ENCODE assay signal across 8 cellular contexts in genomic region chr9:127943746-127944145, GRCh38. TPM values are rescaled to one million over a fixed set of nuclear protein-coding genes. Genes with fewer than 3 reads are reported as not detected.
DNase-seq lines count a peak whose midpoint lies in the region; ATAC-seq and TF ChIP-seq lines count a peak whose summit lies in the region.

No MANE protein-coding gene starts in this region.

- peak overlapping the region; percentile 50; the same call in 1 of the 2 replicates for H3K27ac ChIP-seq in DND-41 (ENCODE audit: low read length)
- peak overlapping the region in 1 of 2 donors; percentile 15 for H3K27ac ChIP-seq in coronary artery
- no peak overlapping the region for H3K27ac ChIP-seq in right lobe of liver

- H4K20me1 ChIP-seq in DND-41 (ENCODE audit: insufficient read depth, low read length), result no peaks in the 10 kb centered on the region; the same call in 1 of the 2 replicates

- peak; percentile 91 for ATAC-seq in DND-41 (ENCODE audit: insufficient read depth, low read depth)
- peak; percentile 64 for ATAC-seq in HG03066 (IDR thresholded peaks at IDR 0.05; ENCODE audit: low read depth, unreplicated experiment)
- peak; percentile 70 to 85 (median 75) for ATAC-seq in right lobe of liver
- no peak for ATAC-seq in GM18870 (IDR thresholded peaks at IDR 0.05; ENCODE audit: unreplicated experiment)

- H3K4me1 ChIP-seq in DND-41 (ENCODE audit: insufficient read depth, low read length) (peaks cover 6% of the 10 kb centered on the region; the same call in 1 of the 2 replicates), right lobe of liver (no peaks in the 10 kb centered on the region)

- TF ChIP-seq POLR2A in right lobe of liver (IDR thresholded peaks at IDR 0.05), result no peak

- no peaks in the 10 kb centered on the region for H3K27me3 ChIP-seq in DND-41 (ENCODE audit: insufficient read depth, low read length, poor library complexity)
- no peaks in the 10 kb centered on the region for H3K27me3 ChIP-seq in right lobe of liver

- 85% methylated on average over 2 of the region's 13 CpGs for WGBS in right lobe of liver (ENCODE audit: insufficient coverage, low coverage, low lambda C conversion rate, missing lambda C conversion rate)

- H3K4me2 ChIP-seq in DND-41 (ENCODE audit: insufficient read depth, low read length), result no peak overlapping the region

- H3K36me3 ChIP-seq in DND-41 (ENCODE audit: insufficient read depth, low read length), result peaks cover 22% of the 10 kb centered on the region; the same call in 1 of the 2 replicates
- peaks cover 0 to 47% (median 16%) of the 10 kb centered on the region in 4 donors for H3K36me3 ChIP-seq in right lobe of liver

- H3K79me2 ChIP-seq in DND-41 (ENCODE audit: insufficient read depth, low read length), result no peaks in the 10 kb centered on the region

- H3K9me3 ChIP-seq in DND-41 (ENCODE audit: insufficient read depth, low read length, severe bottlenecking), result no peaks in the 10 kb centered on the region
- no peaks in the 10 kb centered on the region for H3K9me3 ChIP-seq in right lobe of liver

- H2AFZ ChIP-seq in DND-41 (ENCODE audit: low read depth, low read length), result no peak overlapping the region

- H3K4me3 ChIP-seq in DND-41 (ENCODE audit: low read depth in 1 of 2, low read length in 2 of 2) (no peak overlapping the region), coronary artery (no peak overlapping the region), right lobe of liver (no peak overlapping the region)

- no peak overlapping the region for H3K9ac ChIP-seq in DND-41 (ENCODE audit: low read depth, low read length)

- DNase-seq in DND-41 (peak; percentile 83), NCI-H510A treated with DMSO at 0.1 percent for 48 hours (lab: John Stamatoyannopoulos, UW) (peak; percentile 79), coronary artery (ENCODE audit: low spot score) (no peak), right lobe of liver (peak; percentile 81 to 88 (median 84))
- DNase-seq in activated CD4-positive, alpha-beta T cell treated with anti-CD3 and anti-CD28 coated beads, Interleukin-2, amount 50 U/mL, for 1 hour, result peak; percentile 74
- DNase-seq in stimulated activated CD8-positive, alpha-beta memory T cell treated with anti-CD3 and anti-CD28 coated beads, Interleukin-12 subunit alpha, Interleukin-12 subunit beta, amount 100 ng/mL, for 4 hours (ENCODE audit: low read depth), result peak; percentile 56

- intact Hi-C loops in right lobe of liver (cut with DNase I), result loop anchor here (5.0 kb wide), 2 partner anchors 89 to 94 kb away; no protein-coding TSS in a partner anchor

- peak; percentile 83 for TF ChIP-seq CTCF in DND-41 (IDR thresholded peaks at IDR 0.05; ENCODE audit: borderline replicate concordance, extremely low read depth, low read length, poor library complexity, severe bottlenecking)
- peak; percentile 82 for TF ChIP-seq CTCF in coronary artery (IDR thresholded peaks at IDR 0.05)
- TF ChIP-seq CTCF in right lobe of liver (IDR thresholded peaks at IDR 0.05), result peak; percentile 77 to 90 (median 84)

RNA-seq across cellular contexts. Expression of gene DPM2, which starts 6.1 kb away (rescaled TPM):
- 10 to 100 TPM; 10.6 to 19.1 (median 13.9) TPM for total RNA-seq in right lobe of liver

RNA-seq across cellular contexts. Expression of gene PIP5KL1, which starts 13.2 kb away (rescaled TPM):
- under 1 TPM in 3 of 6 experiments, not detected in 3; 0.58 to 0.81 (median 0.70) TPM for total RNA-seq in right lobe of liver

RNA-seq across cellular contexts. Expression of gene ST6GALNAC4, which starts 26.9 kb away (rescaled TPM):
- total RNA-seq in right lobe of liver, result 10 to 100 TPM in 3 of 6 experiments, 1 to 10 TPM in 3; 3.2 to 23.8 (median 11.2) TPM

RNA-seq across cellular contexts. Expression of gene EEIG1, which starts 37.0 kb away (rescaled TPM):
- 10 to 100 TPM in 5 of 6 experiments, 1 to 10 TPM in 1; 9.7 to 54.1 (median 23.6) TPM for total RNA-seq in right lobe of liver

RNA-seq across cellular contexts. Expression of gene ST6GALNAC6, which starts 44.3 kb away (rescaled TPM):
- 10 to 100 TPM; 22.5 to 40.3 (median 29.8) TPM for total RNA-seq in right lobe of liver
